In genomic region chr1:27659497-27660299, GRCh38 we compare ENCODE assay signal across 8 cellular contexts. TPM values are rescaled to one million over a fixed set of nuclear protein-coding genes. Genes with fewer than 3 reads are reported as not detected.
DNase-seq lines count a peak whose midpoint lies in the region; ATAC-seq and TF ChIP-seq lines count a peak whose summit lies in the region.

No MANE protein-coding gene starts in this region.

- intact Hi-C loops in colonic mucosa (cut with DNase I) = loop anchor here (5.0 kb wide), 2 partner anchors 107 to 262 kb away; no protein-coding TSS in a partner anchor

- peak overlapping the region; percentile 96 for H3K27ac Mint-ChIP-seq in activated CD4-positive, alpha-beta T cell treated with anti-CD3 and anti-CD28 coated beads, Interleukin-2, amount 10 ng/mL, durations not matched to agents 7 days and 5 days

- CTCF ChIA-PET in activated CD4-positive, alpha-beta T cell treated with anti-CD3 and anti-CD28 coated beads, Interleukin-2, amount 10 ng/mL, durations not matched to agents 7 days and 5 days (lab: Charles Lee) = interaction anchor here (0.7 to 5.0 kb wide), 5 partner anchors 10 to 66 kb away, joined by 3 to 89 read pairs (median 4); partner anchors contain the start of gene AHDC1

- H3K27me3 Mint-ChIP-seq in activated CD4-positive, alpha-beta T cell treated with anti-CD3 and anti-CD28 coated beads, Interleukin-2, amount 10 ng/mL, durations not matched to agents 7 days and 5 days = no peaks in the 10 kb centered on the region

- no peaks in the 10 kb centered on the region for H3K9me3 Mint-ChIP-seq in activated CD4-positive, alpha-beta T cell treated with anti-CD3 and anti-CD28 coated beads, Interleukin-2, amount 10 ng/mL, durations not matched to agents 7 days and 5 days

- DNase-seq in AG08395 (ENCODE audit: low spot score) (peak; percentile 88), NCI-H345 treated with DMSO at 0.1 percent for 48 hours (lab: John Stamatoyannopoulos, UW; ENCODE audit: unreplicated experiment) (peak; percentile 70), colonic mucosa (peak; percentile 95), left lobe of liver (ENCODE audit: low spot score) (peak; percentile 86)
- peak; percentile 87 for DNase-seq in activated CD4-positive, alpha-beta T cell treated with anti-CD3 and anti-CD28 coated beads, Interleukin-2, amount 10 ng/mL, durations not matched to agents 7 days and 5 days
- DNase-seq in stimulated activated CD4-positive, alpha-beta T cell treated with anti-CD3 and anti-CD28 coated beads, Interleukin-2, amount 100 ng/mL, for 24 hours = peak; percentile 87 to 90

- H3K36me3 ChIP-seq in colonic mucosa = no peaks in the 10 kb centered on the region

- peak overlapping the region; percentile 64 for H3K4me3 ChIP-seq in colonic mucosa

- ATAC-seq in GM18873 (IDR thresholded peaks at IDR 0.05; ENCODE audit: low FRiP score, unreplicated experiment) (peak; percentile 66), HG03108 (IDR thresholded peaks at IDR 0.05; ENCODE audit: unreplicated experiment) (peak; percentile 49), left lobe of liver (peak; percentile 85)

- H3K4me1 Mint-ChIP-seq in activated CD4-positive, alpha-beta T cell treated with anti-CD3 and anti-CD28 coated beads, Interleukin-2, amount 10 ng/mL, durations not matched to agents 7 days and 5 days = peaks cover 60% of the 10 kb centered on the region

- no peaks in the 10 kb centered on the region for H3K9me3 ChIP-seq in colonic mucosa

- H3K27me3 ChIP-seq in colonic mucosa = no peaks in the 10 kb centered on the region

- TF ChIP-seq CTCF in colonic mucosa (IDR thresholded peaks at IDR 0.05) = no peak

- POLR2A ChIA-PET in activated CD4-positive, alpha-beta T cell treated with anti-CD3 and anti-CD28 coated beads, Interleukin-2, amount 10 ng/mL, durations not matched to agents 7 days and 5 days (lab: Charles Lee) = no interaction called here

- peak overlapping the region; percentile 84 for H3K27ac ChIP-seq in colonic mucosa

- peak overlapping the region; percentile 78 for H3K4me3 Mint-ChIP-seq in activated CD4-positive, alpha-beta T cell treated with anti-CD3 and anti-CD28 coated beads, Interleukin-2, amount 10 ng/mL, durations not matched to agents 7 days and 5 days

- H3K4me1 ChIP-seq in colonic mucosa = no peaks in the 10 kb centered on the region

- peak overlapping the region; percentile 69 to 81 for H3K9ac ChIP-seq in colonic mucosa (ENCODE audit: low read depth in 2 of 2, low read length in 2 of 2)

- peaks cover 5% of the 10 kb centered on the region for H3K36me3 Mint-ChIP-seq in activated CD4-positive, alpha-beta T cell treated with anti-CD3 and anti-CD28 coated beads, Interleukin-2, amount 10 ng/mL, durations not matched to agents 7 days and 5 days (ENCODE audit: low read depth)

RNA-seq across cellular contexts. Expression of gene IFI6, which starts 12.3 kb away (rescaled TPM):
- total RNA-seq in activated CD4-positive, alpha-beta T cell treated with anti-CD3 and anti-CD28 coated beads, Interleukin-2, amount 10 ng/mL, durations not matched to agents 7 days and 5 days = 100 to 1,000 TPM; 231 to 321 TPM
- total RNA-seq in colonic mucosa (10 to 100 TPM; 18.0 to 25.1 TPM), left lobe of liver (13.1 TPM)

RNA-seq across cellular contexts. Expression of gene FGR, which starts 24.7 kb away (rescaled TPM):
- not detected for total RNA-seq in activated CD4-positive, alpha-beta T cell treated with anti-CD3 and anti-CD28 coated beads, Interleukin-2, amount 10 ng/mL, durations not matched to agents 7 days and 5 days
- 1 to 10 TPM; 1.4 to 2.0 TPM for total RNA-seq in colonic mucosa
- total RNA-seq in left lobe of liver = 3.0 TPM

RNA-seq across cellular contexts. Expression of gene AHDC1, which starts 55.8 kb away (rescaled TPM):
- 10 to 100 TPM; 15.3 to 19.3 TPM for total RNA-seq in activated CD4-positive, alpha-beta T cell treated with anti-CD3 and anti-CD28 coated beads, Interleukin-2, amount 10 ng/mL, durations not matched to agents 7 days and 5 days
- total RNA-seq in colonic mucosa = 10 to 100 TPM; 18.4 to 26.8 TPM
- 20.0 TPM for total RNA-seq in left lobe of liver

Comparison
In these comparisons a context has a peak if more than half of its experiments do, and no peak if none do; other contexts are left out.
1. Peak in every context shown above with its lines: DNase-seq, ATAC-seq, H3K4me3 ChIP-seq and H3K27ac ChIP-seq.
2. RNA of gene IFI6, which starts 12.3 kb away (total RNA-seq): 231 to 321 TPM in activated CD4-positive, alpha-beta T cell treated with anti-CD3 and anti-CD28 coated beads, Interleukin-2, amount 10 ng/mL, durations not matched to agents 7 days and 5 days; 18.0 to 25.1 TPM in colonic mucosa and 13.1 TPM in left lobe of liver (single experiment); every median in the first group is over 4 times any median in the second.